Comparison of ENCODE assay signal across 1 cellular context in the genomic region with DNA sequence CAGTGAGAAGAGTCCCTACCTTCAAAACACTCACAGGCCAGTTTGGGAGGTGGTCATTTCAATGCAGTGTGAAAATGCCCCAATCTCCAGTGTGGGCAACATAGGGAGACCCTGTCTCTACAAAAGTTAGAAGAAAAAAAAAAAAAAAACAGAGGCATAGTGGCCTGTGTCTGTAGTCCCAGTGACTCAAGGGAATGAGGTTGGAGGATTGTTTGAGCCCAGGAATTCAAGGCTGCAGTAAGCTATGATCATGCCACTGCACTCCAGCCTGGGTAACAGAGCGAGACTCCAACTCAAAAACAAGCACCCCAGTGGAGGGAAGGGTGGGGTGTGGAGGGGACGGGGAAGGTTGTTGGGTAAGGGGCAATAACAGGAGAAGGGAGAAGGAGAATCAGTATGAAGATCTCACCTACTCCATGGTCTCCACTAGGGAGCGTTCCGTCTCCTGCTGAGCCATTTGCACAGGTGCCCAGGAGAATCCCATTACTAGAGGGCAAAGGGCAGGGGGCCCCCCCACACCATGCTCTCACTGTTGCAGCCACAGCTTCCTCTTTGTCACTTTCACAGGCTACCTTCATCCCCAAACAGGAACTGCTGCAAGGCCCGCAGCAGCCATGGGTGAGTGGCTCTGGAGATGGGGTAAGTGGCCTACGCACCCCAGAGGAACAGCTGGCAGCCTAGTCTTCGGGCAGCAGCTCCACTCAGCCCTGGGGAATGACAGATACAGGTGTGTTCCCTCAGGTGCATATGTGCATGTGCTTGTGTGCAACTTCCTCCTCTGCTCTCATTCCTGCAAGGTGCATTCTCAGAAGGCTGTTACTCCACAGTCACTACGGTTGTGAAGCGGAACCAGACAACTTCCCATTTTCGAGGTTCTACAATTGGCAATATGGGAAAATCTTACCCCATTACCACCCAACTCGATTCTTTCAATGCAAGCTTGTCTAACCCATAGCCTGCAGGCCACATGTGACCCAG.
TF ChIP-seq lines count a peak whose summit lies in the region.

No MANE protein-coding gene starts in this region.

TF ChIP-seq in GM12878, 131 proteins besides CTCF, POLR2A, EP300 and RAD21 (continued from another document and continues in another):
- TF ChIP-seq, protein P1, sequence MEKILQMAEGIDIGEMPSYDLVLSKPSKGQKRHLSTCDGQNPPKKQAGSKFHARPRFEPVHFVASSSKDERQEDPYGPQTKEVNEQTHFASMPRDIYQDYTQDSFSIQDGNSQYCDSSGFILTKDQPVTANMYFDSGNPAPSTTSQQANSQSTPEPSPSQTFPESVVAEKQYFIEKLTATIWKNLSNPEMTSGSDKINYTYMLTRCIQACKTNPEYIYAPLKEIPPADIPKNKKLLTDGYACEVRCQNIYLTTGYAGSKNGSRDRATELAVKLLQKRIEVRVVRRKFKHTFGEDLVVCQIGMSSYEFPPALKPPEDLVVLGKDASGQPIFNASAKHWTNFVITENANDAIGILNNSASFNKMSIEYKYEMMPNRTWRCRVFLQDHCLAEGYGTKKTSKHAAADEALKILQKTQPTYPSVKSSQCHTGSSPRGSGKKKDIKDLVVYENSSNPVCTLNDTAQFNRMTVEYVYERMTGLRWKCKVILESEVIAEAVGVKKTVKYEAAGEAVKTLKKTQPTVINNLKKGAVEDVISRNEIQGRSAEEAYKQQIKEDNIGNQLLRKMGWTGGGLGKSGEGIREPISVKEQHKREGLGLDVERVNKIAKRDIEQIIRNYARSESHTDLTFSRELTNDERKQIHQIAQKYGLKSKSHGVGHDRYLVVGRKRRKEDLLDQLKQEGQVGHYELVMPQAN (conservative IDR thresholded peaks at IDR 0.05) = 0 out of 2 replicates have a peak, but pooled peaks have one; percentile 24
- TF ChIP-seq, protein P2, sequence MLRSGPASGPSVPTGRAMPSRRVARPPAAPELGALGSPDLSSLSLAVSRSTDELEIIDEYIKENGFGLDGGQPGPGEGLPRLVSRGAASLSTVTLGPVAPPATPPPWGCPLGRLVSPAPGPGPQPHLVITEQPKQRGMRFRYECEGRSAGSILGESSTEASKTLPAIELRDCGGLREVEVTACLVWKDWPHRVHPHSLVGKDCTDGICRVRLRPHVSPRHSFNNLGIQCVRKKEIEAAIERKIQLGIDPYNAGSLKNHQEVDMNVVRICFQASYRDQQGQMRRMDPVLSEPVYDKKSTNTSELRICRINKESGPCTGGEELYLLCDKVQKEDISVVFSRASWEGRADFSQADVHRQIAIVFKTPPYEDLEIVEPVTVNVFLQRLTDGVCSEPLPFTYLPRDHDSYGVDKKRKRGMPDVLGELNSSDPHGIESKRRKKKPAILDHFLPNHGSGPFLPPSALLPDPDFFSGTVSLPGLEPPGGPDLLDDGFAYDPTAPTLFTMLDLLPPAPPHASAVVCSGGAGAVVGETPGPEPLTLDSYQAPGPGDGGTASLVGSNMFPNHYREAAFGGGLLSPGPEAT (IDR thresholded peaks at IDR 0.05; ENCODE audit: low read depth) = peak; percentile 90
- TF ChIP-seq YBX1 (IDR thresholded peaks at IDR 0.05) = 0 out of 2 replicates have a peak, but pooled peaks have one; percentile 16
- no peak for TF ChIP-seq SMAD5 (IDR thresholded peaks at IDR 0.05; ENCODE audit: low read depth)
- TF ChIP-seq EED (IDR thresholded peaks at IDR 0.05; ENCODE audit: low read depth) = peak; percentile 100
- peak; percentile 45; the same call in 1 of the 2 replicates for TF ChIP-seq HDGF (IDR thresholded peaks at IDR 0.05)
- no peak for TF ChIP-seq KDM1A (IDR thresholded peaks at IDR 0.05; ENCODE audit: borderline replicate concordance)
- no peak for TF ChIP-seq GABPA (IDR thresholded peaks at IDR 0.05; ENCODE audit: low read depth)
- TF ChIP-seq SRF (IDR thresholded peaks at IDR 0.05; ENCODE audit: low read depth in 2 of 2, low read length in 2 of 2) = 0 out of 4 replicates have a peak, but pooled peaks of 1 of the 2 experiments have one; percentile 45
- no peak for TF ChIP-seq BRCA1 (IDR thresholded peaks at IDR 0.05; ENCODE audit: low read depth, low read length)
- TF ChIP-seq RAD51 (IDR thresholded peaks at IDR 0.05) = no peak
- no peak for TF ChIP-seq ZBTB4 (CRISPR knock-in tag; IDR thresholded peaks at IDR 0.05)
- no peak for TF ChIP-seq PAX8 (IDR thresholded peaks at IDR 0.05)
- peak; percentile 100 for TF ChIP-seq IKZF1 (conservative IDR thresholded peaks at IDR 0.05)
- TF ChIP-seq, protein P3, sequence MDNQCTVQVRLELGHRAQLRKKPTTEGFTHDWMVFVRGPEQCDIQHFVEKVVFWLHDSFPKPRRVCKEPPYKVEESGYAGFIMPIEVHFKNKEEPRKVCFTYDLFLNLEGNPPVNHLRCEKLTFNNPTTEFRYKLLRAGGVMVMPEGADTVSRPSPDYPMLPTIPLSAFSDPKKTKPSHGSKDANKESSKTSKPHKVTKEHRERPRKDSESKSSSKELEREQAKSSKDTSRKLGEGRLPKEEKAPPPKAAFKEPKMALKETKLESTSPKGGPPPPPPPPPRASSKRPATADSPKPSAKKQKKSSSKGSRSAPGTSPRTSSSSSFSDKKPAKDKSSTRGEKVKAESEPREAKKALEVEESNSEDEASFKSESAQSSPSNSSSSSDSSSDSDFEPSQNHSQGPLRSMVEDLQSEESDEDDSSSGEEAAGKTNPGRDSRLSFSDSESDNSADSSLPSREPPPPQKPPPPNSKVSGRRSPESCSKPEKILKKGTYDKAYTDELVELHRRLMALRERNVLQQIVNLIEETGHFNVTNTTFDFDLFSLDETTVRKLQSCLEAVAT (IDR thresholded peaks at IDR 0.05) = peak; percentile 70
- no peak for TF ChIP-seq PKNOX1 (IDR thresholded peaks at IDR 0.05)
- no peak for TF ChIP-seq JUND (IDR thresholded peaks at IDR 0.05; ENCODE audit: low read depth, low read length)
- TF ChIP-seq, protein P4, sequence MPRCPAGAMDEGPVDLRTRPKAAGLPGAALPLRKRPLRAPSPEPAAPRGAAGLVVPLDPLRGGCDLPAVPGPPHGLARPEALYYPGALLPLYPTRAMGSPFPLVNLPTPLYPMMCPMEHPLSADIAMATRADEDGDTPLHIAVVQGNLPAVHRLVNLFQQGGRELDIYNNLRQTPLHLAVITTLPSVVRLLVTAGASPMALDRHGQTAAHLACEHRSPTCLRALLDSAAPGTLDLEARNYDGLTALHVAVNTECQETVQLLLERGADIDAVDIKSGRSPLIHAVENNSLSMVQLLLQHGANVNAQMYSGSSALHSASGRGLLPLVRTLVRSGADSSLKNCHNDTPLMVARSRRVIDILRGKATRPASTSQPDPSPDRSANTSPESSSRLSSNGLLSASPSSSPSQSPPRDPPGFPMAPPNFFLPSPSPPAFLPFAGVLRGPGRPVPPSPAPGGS (IDR thresholded peaks at IDR 0.05; ENCODE audit: borderline replicate concordance, insufficient read depth, low read depth, low read length, poor library complexity, severe bottlenecking) = peak; percentile 90
- TF ChIP-seq HSF1 (IDR thresholded peaks at IDR 0.05; ENCODE audit: low read depth, low read length) = no peak
- peak; percentile 67 to 82; a peak in 3 of 4 replicates for TF ChIP-seq BHLHE40 (IDR thresholded peaks at IDR 0.05; ENCODE audit: borderline replicate concordance in 1 of 2, low read depth in 2 of 2, low read length in 1 of 2)
- TF ChIP-seq STAT1 (conservative IDR thresholded peaks at IDR 0.05) = no peak
- TF ChIP-seq IKZF2 (IDR thresholded peaks at IDR 0.05) = peak; percentile 99
- peak; percentile 81 for TF ChIP-seq NBN (IDR thresholded peaks at IDR 0.05)
- peak; percentile 83; the same call in 1 of the 2 replicates for TF ChIP-seq CBFB (IDR thresholded peaks at IDR 0.05; ENCODE audit: low read depth)
- peak; percentile 52 for TF ChIP-seq PBX3 (IDR thresholded peaks at IDR 0.05; ENCODE audit: insufficient replicate concordance, low read depth, low read length)
- TF ChIP-seq, protein P5, sequence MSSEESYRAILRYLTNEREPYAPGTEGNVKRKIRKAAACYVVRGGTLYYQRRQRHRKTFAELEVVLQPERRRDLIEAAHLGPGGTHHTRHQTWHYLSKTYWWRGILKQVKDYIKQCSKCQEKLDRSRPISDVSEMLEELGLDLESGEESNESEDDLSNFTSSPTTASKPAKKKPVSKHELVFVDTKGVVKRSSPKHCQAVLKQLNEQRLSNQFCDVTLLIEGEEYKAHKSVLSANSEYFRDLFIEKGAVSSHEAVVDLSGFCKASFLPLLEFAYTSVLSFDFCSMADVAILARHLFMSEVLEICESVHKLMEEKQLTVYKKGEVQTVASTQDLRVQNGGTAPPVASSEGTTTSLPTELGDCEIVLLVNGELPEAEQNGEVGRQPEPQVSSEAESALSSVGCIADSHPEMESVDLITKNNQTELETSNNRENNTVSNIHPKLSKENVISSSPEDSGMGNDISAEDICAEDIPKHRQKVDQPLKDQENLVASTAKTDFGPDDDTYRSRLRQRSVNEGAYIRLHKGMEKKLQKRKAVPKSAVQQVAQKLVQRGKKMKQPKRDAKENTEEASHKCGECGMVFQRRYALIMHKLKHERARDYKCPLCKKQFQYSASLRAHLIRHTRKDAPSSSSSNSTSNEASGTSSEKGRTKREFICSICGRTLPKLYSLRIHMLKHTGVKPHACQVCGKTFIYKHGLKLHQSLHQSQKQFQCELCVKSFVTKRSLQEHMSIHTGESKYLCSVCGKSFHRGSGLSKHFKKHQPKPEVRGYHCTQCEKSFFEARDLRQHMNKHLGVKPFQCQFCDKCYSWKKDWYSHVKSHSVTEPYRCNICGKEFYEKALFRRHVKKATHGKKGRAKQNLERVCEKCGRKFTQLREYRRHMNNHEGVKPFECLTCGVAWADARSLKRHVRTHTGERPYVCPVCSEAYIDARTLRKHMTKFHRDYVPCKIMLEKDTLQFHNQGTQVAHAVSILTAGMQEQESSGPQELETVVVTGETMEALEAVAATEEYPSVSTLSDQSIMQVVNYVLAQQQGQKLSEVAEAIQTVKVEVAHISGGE (CRISPR knock-in tag; IDR thresholded peaks at IDR 0.05) = no peak
- peak; percentile 73 for TF ChIP-seq JUNB (IDR thresholded peaks at IDR 0.05)
- peak; percentile 99 for TF ChIP-seq DPF2 (IDR thresholded peaks at IDR 0.05)
- TF ChIP-seq, protein P6, sequence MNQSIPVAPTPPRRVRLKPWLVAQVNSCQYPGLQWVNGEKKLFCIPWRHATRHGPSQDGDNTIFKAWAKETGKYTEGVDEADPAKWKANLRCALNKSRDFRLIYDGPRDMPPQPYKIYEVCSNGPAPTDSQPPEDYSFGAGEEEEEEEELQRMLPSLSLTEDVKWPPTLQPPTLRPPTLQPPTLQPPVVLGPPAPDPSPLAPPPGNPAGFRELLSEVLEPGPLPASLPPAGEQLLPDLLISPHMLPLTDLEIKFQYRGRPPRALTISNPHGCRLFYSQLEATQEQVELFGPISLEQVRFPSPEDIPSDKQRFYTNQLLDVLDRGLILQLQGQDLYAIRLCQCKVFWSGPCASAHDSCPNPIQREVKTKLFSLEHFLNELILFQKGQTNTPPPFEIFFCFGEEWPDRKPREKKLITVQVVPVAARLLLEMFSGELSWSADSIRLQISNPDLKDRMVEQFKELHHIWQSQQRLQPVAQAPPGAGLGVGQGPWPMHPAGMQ (IDR thresholded peaks at IDR 0.05; ENCODE audit: borderline replicate concordance) = peak; percentile 14; the same call in 1 of the 2 replicates
- TF ChIP-seq CBX3 (IDR thresholded peaks at IDR 0.05; ENCODE audit: borderline replicate concordance, low read depth) = no peak
- TF ChIP-seq HDAC2 (IDR thresholded peaks at IDR 0.05) = no peak
- TF ChIP-seq KLF5 (IDR thresholded peaks at IDR 0.05; ENCODE audit: partially characterized antibody) = peak; percentile 39
- TF ChIP-seq SMARCA5 (IDR thresholded peaks at IDR 0.05) = no peak
